19 cellular contexts compared by ENCODE assay signal in genomic region chr4:139912423-139912822, GRCh38.
DNase-seq lines count a peak whose midpoint lies in the region; ATAC-seq and TF ChIP-seq lines count a peak whose summit lies in the region.
"Had no signal": no experiment of that assay in that cellular context is flagged by ENCODE, and none has a peak within 500 bp of the region (broad histone marks: within the 10 kb centered on the region; RNA-seq: fewer than 3 reads in every experiment).

No MANE protein-coding gene starts in this region.

- H3K27ac Mint-ChIP-seq in GM23338 (no peak overlapping the region), WTC11 (no peak overlapping the region)
- no peak overlapping the region for H3K27ac Mint-ChIP-seq in activated T-cell treated with anti-CD3 and anti-CD28 coated beads, Interleukin-2, amount 50 U/mL, for 72 hours
- H3K27ac Mint-ChIP-seq: B cell, HFFc6 had no signal

- CTCF ChIA-PET in WTC11 (lab: Charles Lee), result no interaction called here

- H3K9me3 Mint-ChIP-seq in GM23338 (no peaks in the 10 kb centered on the region), WTC11 (no peaks in the 10 kb centered on the region)
- H3K9me3 Mint-ChIP-seq in activated T-cell treated with anti-CD3 and anti-CD28 coated beads, Interleukin-2, amount 50 U/mL, for 72 hours, result no peaks in the 10 kb centered on the region
- H3K9me3 Mint-ChIP-seq: HFFc6 had no signal

- H3K4me1 ChIP-seq in GM23338 (ENCODE audit: insufficient read depth), result peaks cover 11% of the 10 kb centered on the region
- peaks cover 15 to 20% of the 10 kb centered on the region in 2 donors for H3K4me1 ChIP-seq in uterus

- H3K4me3 ChIP-seq in GM23338 (no peak overlapping the region), uterus (no peak overlapping the region)

- H3K4me1 Mint-ChIP-seq in GM23338, result peaks cover 18% of the 10 kb centered on the region
- peaks cover 37% of the 10 kb centered on the region for H3K4me1 Mint-ChIP-seq in WTC11
- no peaks in the 10 kb centered on the region for H3K4me1 Mint-ChIP-seq in activated T-cell treated with anti-CD3 and anti-CD28 coated beads, Interleukin-2, amount 50 U/mL, for 72 hours (ENCODE audit: low read depth)
- H3K4me1 Mint-ChIP-seq: B cell had no signal

- no peak overlapping the region for H3K4me2 ChIP-seq in GM23338
- H3K4me2 ChIP-seq: KMS-11, SK-N-SH had no signal

- POLR2A ChIA-PET in WTC11 (lab: Charles Lee), result no interaction called here

- H2AFZ ChIP-seq in GM23338, result no peak overlapping the region

- H3K27ac ChIP-seq in GM23338 (ENCODE audit: low read depth) (no peak overlapping the region), uterus (peak overlapping the region; percentile 81 to 96)
- H3K27ac ChIP-seq: KMS-11 had no signal

- H3K36me3 Mint-ChIP-seq in GM23338 (ENCODE audit: low read depth), result no peaks in the 10 kb centered on the region
- no peaks in the 10 kb centered on the region for H3K36me3 Mint-ChIP-seq in WTC11
- H3K36me3 Mint-ChIP-seq in activated T-cell treated with anti-CD3 and anti-CD28 coated beads, Interleukin-2, amount 50 U/mL, for 72 hours (ENCODE audit: insufficient read depth in 2 of 2), result no peaks in the 10 kb centered on the region

- TF ChIP-seq CTCF in GM23338 (conservative IDR thresholded peaks at IDR 0.05; ENCODE audit: low read depth in 2 of 2) (no peak), WTC11 (IDR thresholded peaks at IDR 0.05) (no peak), uterus (IDR thresholded peaks at IDR 0.05) (no peak)

- no peaks in the 10 kb centered on the region for H4K20me1 ChIP-seq in GM23338 (replicated peaks; ENCODE audit: insufficient read depth)

- DNase-seq in GM23338 (ENCODE audit: low spot score), result peak; percentile 37
- no peak for DNase-seq in WTC11 (ENCODE audit: low spot score)
- DNase-seq in fibroblast of peridontal ligament (ENCODE audit: extremely low read depth), result peak; percentile 31
- DNase-seq in uterus, result no peak
- no peak for DNase-seq in activated T-cell treated with anti-CD3 and anti-CD28 coated beads, Interleukin-2, amount 50 U/mL, for 72 hours
- DNase-seq in DMS 273 (lab: John Stamatoyannopoulos, UW; ENCODE audit: unreplicated experiment), result no peak
- DNase-seq in NCI-H2029 (lab: John Stamatoyannopoulos, UW), result no peak
- DNase-seq: DMS 273 treated with DMSO at 0.1 percent for 48 hours, GDM1, HFFc6, NCI-H1417 treated with DMSO at 0.1 percent for 48 hours, NCI-H1930, NCI-H345, NCI-H524 treated with DMSO at 0.1 percent for 48 hours, RPMI8226, SHP77 treated with DMSO at 0.1 percent for 48 hours, SK-N-SH had no signal

- H3K9me3 ChIP-seq in uterus, result no peaks in the 10 kb centered on the region
- H3K9me3 ChIP-seq: SK-N-SH had no signal

- no peaks in the 10 kb centered on the region for H3F3A ChIP-seq in GM23338 (replicated peaks; ENCODE audit: low read depth)

- intact Hi-C loops in uterus (cut with DNase I; ENCODE audit: low total_unique reads), result no loop called here

- no peak for TF ChIP-seq POLR2A in uterus (IDR thresholded peaks at IDR 0.05)

- no peaks in the 10 kb centered on the region for H3K9me2 ChIP-seq in GM23338 (ENCODE audit: insufficient read depth)
- H3K9me2 ChIP-seq: SK-N-SH had no signal

- ATAC-seq in GM23338 (peak; percentile 50), WTC11 (peak; percentile 47; the same call in 1 of the 2 replicates)
- no peak for ATAC-seq in activated T-cell treated with anti-CD3 and anti-CD28 coated beads, Interleukin-2, amount 50 U/mL, for 72 hours (replicated peaks in 1 of 2)

- H3K4me3 Mint-ChIP-seq in GM23338 (no peak overlapping the region), WTC11 (no peak overlapping the region)
- H3K4me3 Mint-ChIP-seq in activated T-cell treated with anti-CD3 and anti-CD28 coated beads, Interleukin-2, amount 50 U/mL, for 72 hours, result no peak overlapping the region
- H3K4me3 Mint-ChIP-seq: B cell, HFFc6 had no signal

- no peaks in the 10 kb centered on the region for H3K27me3 ChIP-seq in GM23338 (ENCODE audit: insufficient read depth)
- no peaks in the 10 kb centered on the region for H3K27me3 ChIP-seq in uterus

- H3K36me3 ChIP-seq in GM23338 (ENCODE audit: insufficient read depth) (no peaks in the 10 kb centered on the region), uterus (no peaks in the 10 kb centered on the region)

- H3K79me2 ChIP-seq in GM23338 (replicated peaks; ENCODE audit: insufficient read depth), result no peaks in the 10 kb centered on the region

- H3K27me3 Mint-ChIP-seq in GM23338 (ENCODE audit: insufficient read depth, low read depth, poor library complexity) (no peaks in the 10 kb centered on the region), WTC11 (ENCODE audit: low read depth) (no peaks in the 10 kb centered on the region)
- H3K27me3 Mint-ChIP-seq in activated T-cell treated with anti-CD3 and anti-CD28 coated beads, Interleukin-2, amount 50 U/mL, for 72 hours (ENCODE audit: low read depth), result peaks cover 11% of the 10 kb centered on the region
- H3K27me3 Mint-ChIP-seq: B cell had no signal

TF ChIP-seq in GM23338, 12 proteins besides CTCF, POLR2A, EP300 and RAD21 (continues in another document):
- TF ChIP-seq NANOG (IDR thresholded peaks at IDR 0.05; ENCODE audit: borderline replicate concordance) (no peak), STAT1 (IDR thresholded peaks at IDR 0.05; ENCODE audit: unreplicated experiment) (no peak), ZNF114 (CRISPR knock-in tag; IDR thresholded peaks at IDR 0.05) (no peak), JUNB (IDR thresholded peaks at IDR 0.05; ENCODE audit: unreplicated experiment) (no peak), EZH2phosphoT487 (IDR thresholded peaks at IDR 0.05; ENCODE audit: unreplicated experiment) (no peak), REST (IDR thresholded peaks at IDR 0.05; ENCODE audit: unreplicated experiment) (no peak)

TF ChIP-seq in WTC11, 78 proteins besides CTCF, POLR2A, EP300 and RAD21:
- TF ChIP-seq ETV6 (CRISPR knock-in tag; IDR thresholded peaks at IDR 0.05) (no peak), ATF1 (CRISPR knock-in tag; IDR thresholded peaks at IDR 0.05) (no peak), ZNF671 (CRISPR knock-in tag; IDR thresholded peaks at IDR 0.05) (no peak), SMAD4 (CRISPR knock-in tag; IDR thresholded peaks at IDR 0.05) (no peak), ZNF512 (CRISPR knock-in tag; IDR thresholded peaks at IDR 0.05; ENCODE audit: borderline replicate concordance) (no peak), USF1 (CRISPR knock-in tag; IDR thresholded peaks at IDR 0.05) (no peak), SOX15 (CRISPR knock-in tag; IDR thresholded peaks at IDR 0.05) (no peak), GRHL2 (CRISPR knock-in tag; IDR thresholded peaks at IDR 0.05; ENCODE audit: insufficient replicate concordance, severe bottlenecking) (no peak)
- TF ChIP-seq, protein P1, sequence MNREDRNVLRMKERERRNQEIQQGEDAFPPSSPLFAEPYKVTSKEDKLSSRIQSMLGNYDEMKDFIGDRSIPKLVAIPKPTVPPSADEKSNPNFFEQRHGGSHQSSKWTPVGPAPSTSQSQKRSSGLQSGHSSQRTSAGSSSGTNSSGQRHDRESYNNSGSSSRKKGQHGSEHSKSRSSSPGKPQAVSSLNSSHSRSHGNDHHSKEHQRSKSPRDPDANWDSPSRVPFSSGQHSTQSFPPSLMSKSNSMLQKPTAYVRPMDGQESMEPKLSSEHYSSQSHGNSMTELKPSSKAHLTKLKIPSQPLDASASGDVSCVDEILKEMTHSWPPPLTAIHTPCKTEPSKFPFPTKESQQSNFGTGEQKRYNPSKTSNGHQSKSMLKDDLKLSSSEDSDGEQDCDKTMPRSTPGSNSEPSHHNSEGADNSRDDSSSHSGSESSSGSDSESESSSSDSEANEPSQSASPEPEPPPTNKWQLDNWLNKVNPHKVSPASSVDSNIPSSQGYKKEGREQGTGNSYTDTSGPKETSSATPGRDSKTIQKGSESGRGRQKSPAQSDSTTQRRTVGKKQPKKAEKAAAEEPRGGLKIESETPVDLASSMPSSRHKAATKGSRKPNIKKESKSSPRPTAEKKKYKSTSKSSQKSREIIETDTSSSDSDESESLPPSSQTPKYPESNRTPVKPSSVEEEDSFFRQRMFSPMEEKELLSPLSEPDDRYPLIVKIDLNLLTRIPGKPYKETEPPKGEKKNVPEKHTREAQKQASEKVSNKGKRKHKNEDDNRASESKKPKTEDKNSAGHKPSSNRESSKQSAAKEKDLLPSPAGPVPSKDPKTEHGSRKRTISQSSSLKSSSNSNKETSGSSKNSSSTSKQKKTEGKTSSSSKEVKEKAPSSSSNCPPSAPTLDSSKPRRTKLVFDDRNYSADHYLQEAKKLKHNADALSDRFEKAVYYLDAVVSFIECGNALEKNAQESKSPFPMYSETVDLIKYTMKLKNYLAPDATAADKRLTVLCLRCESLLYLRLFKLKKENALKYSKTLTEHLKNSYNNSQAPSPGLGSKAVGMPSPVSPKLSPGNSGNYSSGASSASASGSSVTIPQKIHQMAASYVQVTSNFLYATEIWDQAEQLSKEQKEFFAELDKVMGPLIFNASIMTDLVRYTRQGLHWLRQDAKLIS (CRISPR knock-in tag; IDR thresholded peaks at IDR 0.05; ENCODE audit: borderline replicate concordance), result no peak

Comparison
In these comparisons a context has a peak if more than half of its experiments do, and no peak if none do; other contexts are left out.
1. ATAC-seq: peak in GM23338 (single experiment) and WTC11 (single experiment); none in activated T-cell treated with anti-CD3 and anti-CD28 coated beads, Interleukin-2, amount 50 U/mL, for 72 hours (0 of 2).
2. DNase-seq: peak in GM23338 (single experiment) and fibroblast of peridontal ligament (single experiment); none in WTC11 (single experiment), uterus (0 of 2), activated T-cell treated with anti-CD3 and anti-CD28 coated beads, Interleukin-2, amount 50 U/mL, for 72 hours (0 of 2), DMS 273 (single experiment) and NCI-H2029 (single experiment).